In the genomic region with DNA sequence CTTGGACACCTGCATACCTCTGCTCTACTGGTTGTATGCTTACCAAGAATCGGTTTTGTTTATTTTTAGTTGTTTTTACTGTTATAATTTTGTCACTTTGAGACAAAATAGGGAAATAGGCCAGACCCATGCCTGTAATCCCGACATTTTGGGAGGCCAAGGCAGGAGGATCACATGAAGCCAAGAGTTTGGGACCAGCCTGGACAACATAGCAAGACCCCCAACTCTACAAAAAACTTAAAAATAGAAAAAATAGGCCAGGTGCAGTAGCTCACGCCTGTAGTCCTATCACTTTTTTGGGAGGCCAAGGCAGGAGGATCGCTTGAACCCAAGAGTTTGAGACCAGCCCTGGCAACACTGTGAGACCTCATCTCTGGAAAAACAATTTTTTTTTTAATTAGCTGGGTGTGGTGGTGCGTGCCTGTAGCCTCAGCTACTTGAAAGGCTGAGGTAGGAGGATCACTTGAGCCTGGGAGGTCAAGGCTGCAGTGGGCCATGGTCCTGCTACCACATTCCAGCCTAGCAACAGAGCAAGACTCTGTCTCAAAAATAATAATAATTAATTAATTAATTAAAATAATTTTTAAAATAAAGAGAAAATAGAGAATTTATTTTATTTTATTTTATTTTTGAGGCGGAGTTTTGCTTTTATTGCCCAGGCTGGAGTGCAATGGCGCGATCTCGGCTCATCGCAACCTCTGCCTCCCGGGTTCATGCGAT, we compare ENCODE assay signal across 9 cellular contexts. TPM values are rescaled to one million over a fixed set of nuclear protein-coding genes. Genes with fewer than 3 reads are reported as not detected.
DNase-seq lines count a peak whose midpoint lies in the region; FAIRE-seq and TF ChIP-seq lines count a peak whose summit lies in the region.
"Had no signal": no experiment of that assay in that cellular context is flagged by ENCODE, and none has a peak within 500 bp of the region (broad histone marks: within the 10 kb centered on the region; RNA-seq: fewer than 3 reads in every experiment).

No MANE protein-coding gene starts in this region.

- H3K27ac ChIP-seq in RWPE1, result 0 out of 2 replicates have a peak overlapping the region, but pooled peaks have one; percentile 22

- POLR2A ChIA-PET in RWPE1 (lab: Yijun Ruan, JAX; ENCODE audit: low non-redundant PET), result no interaction called here

- TF ChIP-seq CTCF in Calu3 (IDR thresholded peaks at IDR 0.05; ENCODE audit: unreplicated experiment) (no peak), RWPE1 (conservative IDR thresholded peaks at IDR 0.05; ENCODE audit: low read depth) (no peak), fibroblast of the aortic adventitia (IDR thresholded peaks at IDR 0.05; ENCODE audit: insufficient read depth, low read length) (no peak)

- H3K4me1 Mint-ChIP-seq in Calu3 (ENCODE audit: low read depth, unreplicated experiment), result peaks cover 14% of the 10 kb centered on the region

- peak overlapping the region; percentile 90 for H3K4me2 ChIP-seq in skeletal muscle satellite cell (ENCODE audit: low read length)

- DNase-seq in Calu3 (no peak), RWPE1 (ENCODE audit: low spot score) (no peak), fibroblast of the aortic adventitia (ENCODE audit: low read depth) (no peak), GM12892 (ENCODE audit: insufficient read length) (no peak), NCI-H2227 treated with DMSO at 0.1 percent for 48 hours (lab: John Stamatoyannopoulos, UW) (no peak), NCI-H146 treated with DMSO at 0.1 percent for 48 hours (lab: John Stamatoyannopoulos, UW; ENCODE audit: unreplicated experiment) (no peak)
- DNase-seq: MV-4-11 had no signal

- H3K4me3 Mint-ChIP-seq in Calu3 (ENCODE audit: low read depth, unreplicated experiment), result peak overlapping the region; percentile 99

- peak overlapping the region; percentile 88 for H3K9ac ChIP-seq in skeletal muscle satellite cell (ENCODE audit: low read depth, low read length)

- H3K4me1 ChIP-seq in skeletal muscle satellite cell (ENCODE audit: control insufficient read depth, insufficient read depth, low read length), result peaks cover 8% of the 10 kb centered on the region

- peak overlapping the region; percentile 94 for H3K27ac Mint-ChIP-seq in Calu3 (ENCODE audit: unreplicated experiment)

- no peaks in the 10 kb centered on the region for H3K9me3 Mint-ChIP-seq in Calu3 (ENCODE audit: low read depth, unreplicated experiment)

- CTCF ChIA-PET in Calu3 (lab: Charles Lee), result interaction anchor here (0.6 kb wide), 1 partner anchor 361 kb away, joined by 3 read pairs; no protein-coding TSS in a partner anchor
- CTCF ChIA-PET in RWPE1 (lab: Yijun Ruan, JAX), result interaction anchor here (0.6 to 1.0 kb wide), 3 partner anchors 10 to 412 kb away, joined by 3 read pairs; no protein-coding TSS in a partner anchor

- H3K36me3 ChIP-seq in skeletal muscle satellite cell (ENCODE audit: insufficient read depth, low read length), result peaks cover 4% of the 10 kb centered on the region

- no peaks in the 10 kb centered on the region for H3K9me3 ChIP-seq in skeletal muscle satellite cell (replicated peaks; ENCODE audit: low read length)

- no peaks in the 10 kb centered on the region for H3K27me3 Mint-ChIP-seq in Calu3 (ENCODE audit: unreplicated experiment)

- no peak for TF ChIP-seq POLR2A in GM12892 (IDR thresholded peaks at IDR 0.05; ENCODE audit: low read depth, low read length)

- H3K4me3 ChIP-seq in fibroblast of the aortic adventitia (ENCODE audit: low read depth, low read length), result peak overlapping the region; percentile 99
- H3K4me3 ChIP-seq in skeletal muscle satellite cell (ENCODE audit: low read length), result peak overlapping the region; percentile 92

- no peaks in the 10 kb centered on the region for H3K27me3 ChIP-seq in skeletal muscle satellite cell (ENCODE audit: control insufficient read depth, insufficient read depth, low read length)

- intact Hi-C loops in Calu3 (cut with micrococcal nuclease; ENCODE audit: unreplicated experiment), result no loop called here

- no peak for FAIRE-seq in GM12892 (lab: Jason Lieb, UNC)
- FAIRE-seq: islet of Langerhans had no signal

- peaks cover 24% of the 10 kb centered on the region for H3K36me3 Mint-ChIP-seq in Calu3 (ENCODE audit: insufficient read depth, unreplicated experiment)

- no TSS peak for BruUV-seq in Calu3 (replicated peaks; lab: Mats Ljungman, UMichigan)

RNA-seq across cellular contexts. Expression of a gene that starts 1.3 kb away (rescaled TPM):
- total RNA-seq in Calu3 (2022), result 70.5 and 74.7 TPM in 2 replicates
- 58.5 and 87.4 TPM in 2 replicates for total RNA-seq in fibroblast of the aortic adventitia (ENCODE audit: low replicate concordance)
- total RNA-seq in skeletal muscle satellite cell (2012; rRNA removed), result 55.5 and 57.4 TPM in 2 replicates
- 58.3 TPM for polyA plus RNA-seq in GM12892 (2012; ENCODE audit: missing spikeins)

RNA-seq across cellular contexts. Expression of a gene that starts 13.1 kb away (rescaled TPM):
- total RNA-seq in Calu3 (2022), result 0.78 and 0.83 TPM in 2 replicates
- total RNA-seq in fibroblast of the aortic adventitia (ENCODE audit: low replicate concordance), result 1.1 and 3.5 TPM in 2 replicates
- 3.1 and 4.3 TPM in 2 replicates for total RNA-seq in skeletal muscle satellite cell (2012; rRNA removed)
- 0.59 TPM for polyA plus RNA-seq in GM12892 (2012; ENCODE audit: missing spikeins)
